ENCODE assay signal across 8 cellular contexts in the genomic region with DNA sequence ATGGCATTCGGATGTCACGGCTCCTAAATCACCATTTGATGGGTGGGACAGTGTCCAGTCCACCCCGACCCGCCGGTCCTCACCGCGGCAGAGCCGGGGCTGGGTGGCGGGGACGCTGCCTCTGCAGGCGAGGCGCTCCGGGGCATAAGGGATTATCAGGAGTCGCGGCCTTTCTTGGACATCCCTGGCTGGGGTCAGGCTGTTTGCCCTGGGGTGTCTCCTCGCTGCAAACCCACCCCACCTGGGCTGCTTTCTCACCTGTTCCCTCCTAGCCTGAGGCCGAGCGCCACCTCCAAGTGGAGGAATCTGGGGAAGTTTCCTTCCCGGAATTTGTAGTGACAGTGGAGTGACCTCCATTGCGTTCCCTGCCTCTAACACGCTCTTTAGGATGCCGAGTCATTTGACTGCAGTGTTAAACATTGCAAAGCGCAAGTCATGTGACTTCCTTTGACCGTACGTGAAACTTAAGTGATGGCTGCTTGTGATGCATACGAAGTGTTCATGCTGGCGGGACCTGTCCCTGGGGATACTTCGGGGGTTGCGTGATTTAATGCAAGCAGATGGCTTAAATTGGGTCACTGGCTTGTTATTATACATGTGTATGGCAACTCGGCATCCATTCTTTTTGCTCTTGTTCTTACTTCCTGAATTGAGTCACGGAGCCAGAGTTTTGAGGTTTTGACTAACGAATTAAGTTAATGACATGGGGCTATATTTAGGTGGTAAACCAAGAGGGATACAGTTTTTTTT. TPM values are rescaled to one million over a fixed set of nuclear protein-coding genes. Genes with fewer than 3 reads are reported as not detected.
DNase-seq lines count a peak whose midpoint lies in the region; ATAC-seq and TF ChIP-seq lines count a peak whose summit lies in the region.

No MANE protein-coding gene starts in this region.

- H3K79me1 ChIP-seq in IMR-90 (ENCODE audit: low read depth in 1 of 2, low read length in 2 of 2) = peaks cover 4 to 8% of the 10 kb centered on the region in 2 experiments; a peak in 3 of 4 replicates

- 0 out of 3 replicates have a peak overlapping the region, but pooled peaks have one; percentile 1 for H2BK15ac ChIP-seq in IMR-90 (ENCODE audit: low read depth, low read length)

- peak; percentile 92 for ATAC-seq in GM21529 (IDR thresholded peaks at IDR 0.05; ENCODE audit: unreplicated experiment)
- peak; percentile 75 for ATAC-seq in IMR-90 (ENCODE audit: low read depth)
- peak; percentile 81 for ATAC-seq in thoracic aorta (ENCODE audit: insufficient number of reproducible peaks, low FRiP score, low read depth)

- no peak for TF ChIP-seq CTCF in IMR-90 (conservative IDR thresholded peaks at IDR 0.05; ENCODE audit: low read depth, low read length)
- TF ChIP-seq CTCF in foreskin fibroblast (IDR thresholded peaks at IDR 0.05; ENCODE audit: low read depth, low read length) = no peak
- no peak for TF ChIP-seq CTCF in nephron progenitor cell (IDR thresholded peaks at IDR 0.05)
- TF ChIP-seq CTCF in thoracic aorta (IDR thresholded peaks at IDR 0.05) = no peak

- peak overlapping the region; percentile 89 for H3K4me3 Mint-ChIP-seq in nephron progenitor cell

- H3K18ac ChIP-seq in IMR-90 (ENCODE audit: low read depth, low read length) = peak overlapping the region; percentile 58

- peak overlapping the region; percentile 30 to 98 for H4K8ac ChIP-seq in IMR-90 (ENCODE audit: low read depth in 2 of 2, low read length in 2 of 2)

- H3K27ac Mint-ChIP-seq in nephron progenitor cell = peak overlapping the region; percentile 17

- dilution Hi-C loops in IMR-90 (cut with HindIII; ENCODE audit: low sequenced_read_pairs, unreplicated experiment) = no loop called here

- H4K5ac ChIP-seq in IMR-90 (ENCODE audit: low read depth, low read length) = peak overlapping the region; percentile 45

- H3K4me3 ChIP-seq in IMR-90 (ENCODE audit: insufficient read depth, low read depth, low read length) = peak overlapping the region; percentile 61
- H3K4me3 ChIP-seq in foreskin fibroblast (ENCODE audit: low read depth in 1 of 2, low read length in 2 of 2) = peak overlapping the region; percentile 76 to 90
- peak overlapping the region; percentile 95 for H3K4me3 ChIP-seq in thoracic aorta

- 0% methylated on average over 9 of the region's 32 CpGs; no CpG with 5 or more reads in 1 of the 2 experiments for WGBS in IMR-90 (ENCODE audit: extremely low coverage in 2 of 2, insufficient read length in 1 of 2), 2 experiments

- peak overlapping the region; percentile 65 for H4K91ac ChIP-seq in IMR-90 (ENCODE audit: insufficient read depth, low read depth, low read length)

- no peak for TF ChIP-seq RAD21 in IMR-90 (IDR thresholded peaks at IDR 0.05; ENCODE audit: low read length)

- CTCF ChIA-PET in IMR-90 (lab: Yijun Ruan, JAX) = no interaction called here

- H2BK5ac ChIP-seq in IMR-90 (ENCODE audit: low read depth, low read length, poor library complexity, severe bottlenecking) = peak overlapping the region; percentile 62

- H3K27me3 ChIP-seq in IMR-90 (ENCODE audit: control insufficient read depth, insufficient read depth, low read length) (no peaks in the 10 kb centered on the region), thoracic aorta (replicated peaks; ENCODE audit: insufficient read depth) (no peaks in the 10 kb centered on the region)

- H4K20me1 ChIP-seq in IMR-90 (ENCODE audit: insufficient read depth, low read length) = no peaks in the 10 kb centered on the region

- H2BK20ac ChIP-seq in IMR-90 (ENCODE audit: low read depth, low read length) = no peak overlapping the region; the same call in 1 of the 2 replicates

- H3K36me3 ChIP-seq in IMR-90 (ENCODE audit: control insufficient read depth, insufficient read depth, low read length) (0 out of 2 replicates have a peak, but pooled peaks cover 1% of the 10 kb centered on the region), thoracic aorta (peaks cover 7% of the 10 kb centered on the region)

- no peaks in the 10 kb centered on the region for H3K9me3 Mint-ChIP-seq in nephron progenitor cell

- peaks cover 15% of the 10 kb centered on the region for H3K36me3 Mint-ChIP-seq in nephron progenitor cell (ENCODE audit: low read depth)

- H3K27me3 Mint-ChIP-seq in nephron progenitor cell (ENCODE audit: low read depth, poor library complexity) = no peaks in the 10 kb centered on the region

- peaks cover 32% of the 10 kb centered on the region for H3K4me1 Mint-ChIP-seq in nephron progenitor cell

- peak overlapping the region; percentile 67 for H3K27ac ChIP-seq in IMR-90 (ENCODE audit: insufficient read depth, low read length)
- H3K27ac ChIP-seq in thoracic aorta = peak overlapping the region; percentile 91 to 96

- no peak overlapping the region; the same call in 1 of the 2 replicates for H2AK5ac ChIP-seq in IMR-90 (ENCODE audit: low read depth, low read length)

- H3K4ac ChIP-seq in IMR-90 (ENCODE audit: low read depth, low read length) = peak overlapping the region; percentile 88

- peak overlapping the region; percentile 93 for H2AK9ac ChIP-seq in IMR-90 (replicated peaks; ENCODE audit: low read depth, low read length, poor library complexity)

- H3K14ac ChIP-seq in IMR-90 (replicated peaks; ENCODE audit: low read depth, low read length) = peak overlapping the region; percentile 93

- H3K9ac ChIP-seq in IMR-90 (ENCODE audit: low read depth, low read length) = peak overlapping the region; percentile 62

- peak overlapping the region; percentile 85 for H3K23ac ChIP-seq in IMR-90 (ENCODE audit: low read depth, low read length)

- DNase-seq in DMS53 treated with DMSO at 0.1 percent for 48 hours (lab: John Stamatoyannopoulos, UW; ENCODE audit: unreplicated experiment) = peak; percentile 48
- peak; percentile 86 for DNase-seq in IMR-90
- peak; percentile 55 for DNase-seq in RPMI8226
- DNase-seq in activated T-helper 9 cell treated with anti-CD3 and anti-CD28 coated beads, Interleukin-2, amount 50 U/mL, for 16 hours (ENCODE audit: low read depth) = peak; percentile 37
- peak; percentile 81 to 88 for DNase-seq in foreskin fibroblast
- DNase-seq in nephron progenitor cell = peak; percentile 60
- DNase-seq in thoracic aorta (ENCODE audit: low spot score) = peak; percentile 36

- H3K4me1 ChIP-seq in IMR-90 (ENCODE audit: control insufficient read depth, insufficient read depth, low read length) (peaks cover 8% of the 10 kb centered on the region), thoracic aorta (ENCODE audit: control insufficient read depth in 1 of 2, low read depth in 2 of 2) (peaks cover 5 to 14% of the 10 kb centered on the region in 2 donors)

- in situ Hi-C loops in IMR-90 (cut with MboI; ENCODE audit: low sequenced_read_pairs) = no loop called here

- peaks cover 3% of the 10 kb centered on the region; the same call in 1 of the 2 replicates for H3K9me1 ChIP-seq in IMR-90 (ENCODE audit: insufficient read depth, low read length)

- H3K4me2 ChIP-seq in IMR-90 (ENCODE audit: low read depth, low read length) = peak overlapping the region; percentile 81

- H3K56ac ChIP-seq in IMR-90 (ENCODE audit: extremely low read depth, insufficient read depth, low read length) = peak overlapping the region; percentile 63; the same call in 1 of the 2 replicates

- intact Hi-C loops in IMR-90 (cut with micrococcal nuclease) = loop anchor here (5.0 kb wide), 1 partner anchor 242 kb away; a partner anchor contains a TSS

- H2AFZ ChIP-seq in IMR-90 (replicated peaks; ENCODE audit: low read length, poor library complexity) = peak overlapping the region; percentile 91

- POLR2A ChIA-PET in IMR-90 (lab: Charles Lee; ENCODE audit: unreplicated experiment) = no interaction called here

- TSS peak; percentile 28 for BruUV-seq in IMR-90 (replicated peaks; lab: Mats Ljungman, UMichigan)

- H3K9me3 ChIP-seq in IMR-90 (ENCODE audit: control insufficient read depth, insufficient read depth, low read length) (no peaks in the 10 kb centered on the region), thoracic aorta (no peaks in the 10 kb centered on the region)

- TF ChIP-seq POLR2A in IMR-90 (IDR thresholded peaks at IDR 0.05; ENCODE audit: low read depth, low read length) = peak; percentile 72

- H2BK120ac ChIP-seq in IMR-90 (ENCODE audit: low read depth, low read length) = peak overlapping the region; percentile 86

TF ChIP-seq in IMR-90, 13 proteins besides CTCF, POLR2A, EP300 and RAD21:
- TF ChIP-seq BHLHE40 (IDR thresholded peaks at IDR 0.05; ENCODE audit: low read depth, low read length) (peak; percentile 69; the same call in 1 of the 2 replicates), MXI1 (IDR thresholded peaks at IDR 0.05; ENCODE audit: borderline replicate concordance, low read depth, low read length) (0 out of 2 replicates have a peak, but pooled peaks have one; percentile 2), MAZ (IDR thresholded peaks at IDR 0.05; ENCODE audit: borderline replicate concordance, low read depth, low read length) (no peak), NFE2L2 (IDR thresholded peaks at IDR 0.05; ENCODE audit: low read depth, low read length) (peak; percentile 69; the same call in 1 of the 2 replicates), CEBPB (IDR thresholded peaks at IDR 0.05; ENCODE audit: low read depth, low read length) (peak; percentile 60; the same call in 1 of the 2 replicates), CHD1 (IDR thresholded peaks at IDR 0.05; ENCODE audit: low read depth, low read length) (no peak), FOS (IDR thresholded peaks at IDR 0.05; ENCODE audit: low read depth, low read length) (no peak), SMC3 (IDR thresholded peaks at IDR 0.05; ENCODE audit: low read depth, low read length) (no peak), RFX5 (IDR thresholded peaks at IDR 0.05; ENCODE audit: low read depth, low read length) (no peak), MAFK (IDR thresholded peaks at IDR 0.05; ENCODE audit: low read depth, low read length) (no peak), RCOR1 (IDR thresholded peaks at IDR 0.05; ENCODE audit: insufficient replicate concordance, low read length) (no peak)
- TF ChIP-seq, protein P1, sequence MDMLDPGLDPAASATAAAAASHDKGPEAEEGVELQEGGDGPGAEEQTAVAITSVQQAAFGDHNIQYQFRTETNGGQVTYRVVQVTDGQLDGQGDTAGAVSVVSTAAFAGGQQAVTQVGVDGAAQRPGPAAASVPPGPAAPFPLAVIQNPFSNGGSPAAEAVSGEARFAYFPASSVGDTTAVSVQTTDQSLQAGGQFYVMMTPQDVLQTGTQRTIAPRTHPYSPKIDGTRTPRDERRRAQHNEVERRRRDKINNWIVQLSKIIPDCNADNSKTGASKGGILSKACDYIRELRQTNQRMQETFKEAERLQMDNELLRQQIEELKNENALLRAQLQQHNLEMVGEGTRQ (IDR thresholded peaks at IDR 0.05; ENCODE audit: low read depth, low read length) = peak; percentile 88
TF ChIP-seq in IMR-90: peak in this region for 5.

RNA-seq across cellular contexts. Expression of a gene that starts 0.5 kb away (rescaled TPM):
- total RNA-seq in IMR-90 (2012; rRNA removed) (44.7 and 57.7 TPM in 2 replicates), thoracic aorta (100 to 1,000 TPM in 1 of 2 donors, 10 to 100 TPM in 1; 67.8 to 126 TPM)
- polyA plus RNA-seq in IMR-90 (2012; rRNA removed) = 26.2 and 41.3 TPM in 2 replicates
- polyA plus RNA-seq in IMR-90 (2012; cell fraction: cytosol; rRNA removed) = 11.6 and 35.4 TPM in 2 replicates
- polyA plus RNA-seq in IMR-90 (2012; cell fraction: nucleus; rRNA removed; ENCODE audit: low replicate concordance) = 27.9 and 111 TPM in 2 replicates

Comparison
In these comparisons a context has a peak if more than half of its experiments do, and no peak if none do; other contexts are left out.
1. Peak in every context shown above with its lines: DNase-seq, ATAC-seq, H3K4me3 ChIP-seq and H3K27ac ChIP-seq.
2. DNase-seq: peak in every context shown above with its lines; median percentile 86 in IMR-90; 84 in foreskin fibroblast; 60 in nephron progenitor cell; 55 in RPMI8226; 48 in DMS53 treated with DMSO at 0.1 percent for 48 hours; 37 in activated T-helper 9 cell treated with anti-CD3 and anti-CD28 coated beads, Interleukin-2, amount 50 U/mL, for 16 hours; 36 in thoracic aorta.